ENCODE assay signal across 16 cellular contexts in the genomic region with DNA sequence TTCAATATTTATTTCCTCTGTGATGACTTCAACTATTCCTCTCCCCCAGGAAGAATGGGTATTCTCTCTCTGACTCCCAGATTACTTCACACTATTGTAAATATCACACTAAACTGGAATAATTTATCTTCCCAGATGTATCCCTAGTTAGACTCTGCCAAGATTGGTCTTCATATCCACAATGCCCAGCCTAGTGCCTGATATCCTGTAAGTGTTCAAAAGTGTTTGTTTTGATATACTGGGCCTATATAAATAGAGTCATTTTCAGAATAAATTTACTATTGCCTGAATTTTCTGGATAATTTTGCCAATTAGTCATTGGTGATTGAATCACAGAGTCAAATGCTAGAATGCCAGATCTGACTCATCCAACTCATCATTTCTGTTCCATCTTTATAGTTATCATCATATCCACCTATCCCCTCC.
DNase-seq lines count a peak whose midpoint lies in the region; ATAC-seq, FAIRE-seq and TF ChIP-seq lines count a peak whose summit lies in the region.
"Had no signal": no experiment of that assay in that cellular context is flagged by ENCODE, and none has a peak within 500 bp of the region (broad histone marks: within the 10 kb centered on the region; RNA-seq: fewer than 3 reads in every experiment).

No MANE protein-coding gene starts in this region.

- H3K4me3 ChIP-seq in ACC112 (ENCODE audit: low read depth, low read length) (no peak overlapping the region), small intestine (ENCODE audit: low read depth in 1 of 2, low read length in 2 of 2) (no peak overlapping the region)
- H3K4me3 ChIP-seq: dorsolateral prefrontal cortex, lung, stomach had no signal

- H3K9me3 Mint-ChIP-seq in mesothelial cell of epicardium = peaks cover 4% of the 10 kb centered on the region
- H3K9me3 Mint-ChIP-seq in WTC11 = peaks cover 3% of the 10 kb centered on the region; the same call in 1 of the 2 replicates

- H3K36me3 Mint-ChIP-seq in mesothelial cell of epicardium (no peaks in the 10 kb centered on the region), WTC11 (no peaks in the 10 kb centered on the region)

- H2AFZ ChIP-seq in ACC112 (ENCODE audit: low read length, unreplicated experiment) = no peak overlapping the region

- ATAC-seq in esophagus mucosa = no peak
- no peak for ATAC-seq in WTC11

- no peak overlapping the region for H3K27ac Mint-ChIP-seq in mesothelial cell of epicardium
- H3K27ac Mint-ChIP-seq in WTC11 = no peak overlapping the region

- H3K4me1 ChIP-seq in ACC112 (ENCODE audit: control insufficient read depth, insufficient read depth, low read length, unreplicated experiment) (peaks cover 54% of the 10 kb centered on the region), small intestine (ENCODE audit: control insufficient read depth in 2 of 2, insufficient read depth in 1 of 2, low read depth in 1 of 2, low read length in 1 of 2) (peaks cover 0 to 11% of the 10 kb centered on the region in 2 donors)

- CTCF ChIA-PET in WTC11 (lab: Charles Lee) = no interaction called here

- H3K36me3 ChIP-seq in ACC112 (ENCODE audit: insufficient read depth, low read length) (no peaks in the 10 kb centered on the region), small intestine (ENCODE audit: control insufficient read depth in 2 of 2, insufficient read depth in 2 of 2, low read length in 2 of 2) (no peaks in the 10 kb centered on the region)
- H3K36me3 ChIP-seq: stomach had no signal

- H3K4me3 Mint-ChIP-seq in mesothelial cell of epicardium (no peak overlapping the region), WTC11 (no peak overlapping the region)

- H3K9me3 ChIP-seq in small intestine (ENCODE audit: control insufficient read depth, low read depth) = no peaks in the 10 kb centered on the region
- H3K9me3 ChIP-seq: stomach had no signal

- H3K4me1 Mint-ChIP-seq in mesothelial cell of epicardium (peaks cover 32% of the 10 kb centered on the region), WTC11 (no peaks in the 10 kb centered on the region)

- no peak for TF ChIP-seq CTCF in mesothelial cell of epicardium (IDR thresholded peaks at IDR 0.05; ENCODE audit: unreplicated experiment)
- TF ChIP-seq CTCF in WTC11 (IDR thresholded peaks at IDR 0.05) = no peak

- peak; percentile 82 for DNase-seq in HCEC 1CT
- peak; percentile 20 for DNase-seq in SHP77 treated with DMSO at 0.1 percent for 48 hours (lab: John Stamatoyannopoulos, UW)
- DNase-seq in kidney glomerular epithelial cell (lab: John Stamatoyannopoulos, UW) = peak; percentile 60
- no peak for DNase-seq in mesothelial cell of epicardium (ENCODE audit: low spot score in 2 of 2, unreplicated experiment in 2 of 2)
- DNase-seq in small intestine = no peak
- DNase-seq in WTC11 (ENCODE audit: low spot score) = no peak
- DNase-seq: activated CD8-positive, alpha-beta memory T cell treated with anti-CD3 and anti-CD28 coated beads for 24 hours; activated effector memory CD4-positive, alpha-beta T cell treated with Interleukin-2 at 50 U/mL for 16 hours; Kasumi-1 had no signal

- no peaks in the 10 kb centered on the region for H3K27me3 ChIP-seq in ACC112 (ENCODE audit: insufficient read depth, low read length)
- H3K27me3 ChIP-seq in small intestine (ENCODE audit: control insufficient read depth in 2 of 2, insufficient read depth in 2 of 2, low read length in 2 of 2) = no peaks in the 10 kb centered on the region
- H3K27me3 ChIP-seq: dorsolateral prefrontal cortex, stomach had no signal

- H3K27me3 Mint-ChIP-seq in mesothelial cell of epicardium (ENCODE audit: low read depth) = no peaks in the 10 kb centered on the region
- H3K27me3 Mint-ChIP-seq in WTC11 (ENCODE audit: low read depth) = no peaks in the 10 kb centered on the region

- POLR2A ChIA-PET in WTC11 (lab: Charles Lee) = no interaction called here

- FAIRE-seq in small intestine (lab: Jason Lieb, UNC) = no peak
- FAIRE-seq: GM12891 had no signal

- H3K27ac ChIP-seq in ACC112 (ENCODE audit: low read depth, low read length) (peak overlapping the region; percentile 82), small intestine (ENCODE audit: low read depth in 1 of 2, low read length in 1 of 2) (no peak overlapping the region)
- H3K27ac ChIP-seq: dorsolateral prefrontal cortex, HL-60, stomach had no signal

- H3K79me2 ChIP-seq in ACC112 (ENCODE audit: control insufficient read depth, insufficient read depth, low read length, unreplicated experiment) = no peaks in the 10 kb centered on the region

TF ChIP-seq in WTC11, 78 proteins besides CTCF, POLR2A, EP300 and RAD21:
- TF ChIP-seq OVOL2 (CRISPR knock-in tag; IDR thresholded peaks at IDR 0.05; ENCODE audit: borderline replicate concordance) (no peak), TP53 (CRISPR knock-in tag; IDR thresholded peaks at IDR 0.05) (no peak), RORB (CRISPR knock-in tag; IDR thresholded peaks at IDR 0.05) (no peak), ZNF416 (CRISPR knock-in tag; IDR thresholded peaks at IDR 0.05) (no peak), NFE2L1 (CRISPR knock-in tag; IDR thresholded peaks at IDR 0.05) (no peak), PRRX2 (CRISPR knock-in tag; IDR thresholded peaks at IDR 0.05) (no peak), SOX15 (CRISPR knock-in tag; IDR thresholded peaks at IDR 0.05) (no peak)
- TF ChIP-seq, protein P1, sequence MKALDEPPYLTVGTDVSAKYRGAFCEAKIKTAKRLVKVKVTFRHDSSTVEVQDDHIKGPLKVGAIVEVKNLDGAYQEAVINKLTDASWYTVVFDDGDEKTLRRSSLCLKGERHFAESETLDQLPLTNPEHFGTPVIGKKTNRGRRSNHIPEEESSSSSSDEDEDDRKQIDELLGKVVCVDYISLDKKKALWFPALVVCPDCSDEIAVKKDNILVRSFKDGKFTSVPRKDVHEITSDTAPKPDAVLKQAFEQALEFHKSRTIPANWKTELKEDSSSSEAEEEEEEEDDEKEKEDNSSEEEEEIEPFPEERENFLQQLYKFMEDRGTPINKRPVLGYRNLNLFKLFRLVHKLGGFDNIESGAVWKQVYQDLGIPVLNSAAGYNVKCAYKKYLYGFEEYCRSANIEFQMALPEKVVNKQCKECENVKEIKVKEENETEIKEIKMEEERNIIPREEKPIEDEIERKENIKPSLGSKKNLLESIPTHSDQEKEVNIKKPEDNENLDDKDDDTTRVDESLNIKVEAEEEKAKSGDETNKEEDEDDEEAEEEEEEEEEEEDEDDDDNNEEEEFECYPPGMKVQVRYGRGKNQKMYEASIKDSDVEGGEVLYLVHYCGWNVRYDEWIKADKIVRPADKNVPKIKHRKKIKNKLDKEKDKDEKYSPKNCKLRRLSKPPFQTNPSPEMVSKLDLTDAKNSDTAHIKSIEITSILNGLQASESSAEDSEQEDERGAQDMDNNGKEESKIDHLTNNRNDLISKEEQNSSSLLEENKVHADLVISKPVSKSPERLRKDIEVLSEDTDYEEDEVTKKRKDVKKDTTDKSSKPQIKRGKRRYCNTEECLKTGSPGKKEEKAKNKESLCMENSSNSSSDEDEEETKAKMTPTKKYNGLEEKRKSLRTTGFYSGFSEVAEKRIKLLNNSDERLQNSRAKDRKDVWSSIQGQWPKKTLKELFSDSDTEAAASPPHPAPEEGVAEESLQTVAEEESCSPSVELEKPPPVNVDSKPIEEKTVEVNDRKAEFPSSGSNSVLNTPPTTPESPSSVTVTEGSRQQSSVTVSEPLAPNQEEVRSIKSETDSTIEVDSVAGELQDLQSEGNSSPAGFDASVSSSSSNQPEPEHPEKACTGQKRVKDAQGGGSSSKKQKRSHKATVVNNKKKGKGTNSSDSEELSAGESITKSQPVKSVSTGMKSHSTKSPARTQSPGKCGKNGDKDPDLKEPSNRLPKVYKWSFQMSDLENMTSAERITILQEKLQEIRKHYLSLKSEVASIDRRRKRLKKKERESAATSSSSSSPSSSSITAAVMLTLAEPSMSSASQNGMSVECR (CRISPR knock-in tag; IDR thresholded peaks at IDR 0.05; ENCODE audit: borderline replicate concordance) = no peak
- TF ChIP-seq, protein P2, sequence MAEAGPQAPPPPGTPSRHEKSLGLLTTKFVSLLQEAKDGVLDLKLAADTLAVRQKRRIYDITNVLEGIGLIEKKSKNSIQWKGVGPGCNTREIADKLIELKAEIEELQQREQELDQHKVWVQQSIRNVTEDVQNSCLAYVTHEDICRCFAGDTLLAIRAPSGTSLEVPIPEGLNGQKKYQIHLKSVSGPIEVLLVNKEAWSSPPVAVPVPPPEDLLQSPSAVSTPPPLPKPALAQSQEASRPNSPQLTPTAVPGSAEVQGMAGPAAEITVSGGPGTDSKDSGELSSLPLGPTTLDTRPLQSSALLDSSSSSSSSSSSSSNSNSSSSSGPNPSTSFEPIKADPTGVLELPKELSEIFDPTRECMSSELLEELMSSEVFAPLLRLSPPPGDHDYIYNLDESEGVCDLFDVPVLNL (CRISPR knock-in tag; IDR thresholded peaks at IDR 0.05; ENCODE audit: borderline replicate concordance, low read depth) = no peak
- TF ChIP-seq, protein P3, sequence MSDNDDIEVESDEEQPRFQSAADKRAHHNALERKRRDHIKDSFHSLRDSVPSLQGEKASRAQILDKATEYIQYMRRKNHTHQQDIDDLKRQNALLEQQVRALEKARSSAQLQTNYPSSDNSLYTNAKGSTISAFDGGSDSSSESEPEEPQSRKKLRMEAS (CRISPR knock-in tag; IDR thresholded peaks at IDR 0.05) = no peak

Comparison
In these comparisons a context has a peak if more than half of its experiments do, and no peak if none do; other contexts are left out.
1. DNase-seq: peak in HCEC 1CT (single experiment), SHP77 treated with DMSO at 0.1 percent for 48 hours (single experiment) and kidney glomerular epithelial cell (single experiment); none in mesothelial cell of epicardium (0 of 2), small intestine (single experiment) and WTC11 (single experiment).